In genomic region chr6:100078509-100078908, GRCh38 we compare ENCODE assay signal across 9 cellular contexts.
A peak's percentile ranks its signal among the peaks of the same experiment; 100 is the strongest.
DNase-seq lines count a peak whose midpoint lies in the region; ATAC-seq and TF ChIP-seq lines count a peak whose summit lies in the region.
"Had no signal": no experiment of that assay in that cellular context is flagged by ENCODE, and none has a peak within 500 bp of the region (broad histone marks: within the 10 kb centered on the region; RNA-seq: fewer than 3 reads in every experiment).

No MANE protein-coding gene starts in this region.

- no peak overlapping the region for H3K4me2 ChIP-seq in DOHH2 (ENCODE audit: low read length)

- POLR2A ChIA-PET in WTC11 (lab: Charles Lee), result no interaction called here

- H3K27me3 Mint-ChIP-seq in HFFc6 (ENCODE audit: insufficient read depth) (peaks cover 13% of the 10 kb centered on the region), WTC11 (ENCODE audit: low read depth) (no peaks in the 10 kb centered on the region; the same call in 1 of the 2 replicates)

- ATAC-seq in WTC11 (peak; percentile 100), HG03469 (IDR thresholded peaks at IDR 0.05; ENCODE audit: unreplicated experiment) (no peak), Right ventricle myocardium superior (ENCODE audit: poor library complexity) (no peak)

- H3K9me3 Mint-ChIP-seq in HFFc6 (no peaks in the 10 kb centered on the region), WTC11 (0 out of 2 replicates have a peak, but pooled peaks cover 3% of the 10 kb centered on the region)

- no peak overlapping the region for H3K4me3 ChIP-seq in DOHH2 (ENCODE audit: low read length)

- H3K36me3 Mint-ChIP-seq in HFFc6 (ENCODE audit: low read depth) (no peaks in the 10 kb centered on the region), WTC11 (no peaks in the 10 kb centered on the region)

- peak; percentile 64 for DNase-seq in HFFc6
- peak; percentile 46 for DNase-seq in WTC11 (ENCODE audit: low spot score)
- peak; percentile 8 to 10 for DNase-seq in lung microvascular endothelial cell (ENCODE audit: low read depth in 2 of 2)
- DNase-seq in Right ventricle myocardium superior, result no peak
- DNase-seq in activated T-cell treated with anti-CD3 and anti-CD28 coated beads, Interleukin-2, amount 50 U/mL, for 48 hours, result no peak
- DNase-seq in stimulated activated CD4-positive, alpha-beta T cell treated with anti-CD3 and anti-CD28 coated beads, Interleukin-12 subunit alpha, Interleukin-12 subunit beta, amount 100 ng/mL, for 4 hours, result no peak
- DNase-seq: hippocampal formation had no signal

- no peaks in the 10 kb centered on the region for H3K79me2 ChIP-seq in DOHH2 (ENCODE audit: control insufficient read depth, low read length)

- TF ChIP-seq CTCF in DOHH2 (IDR thresholded peaks at IDR 0.05; ENCODE audit: low read depth, low read length, poor library complexity, severe bottlenecking), result peak; percentile 36
- TF ChIP-seq CTCF in HFFc6 (IDR thresholded peaks at IDR 0.05), result peak; percentile 79
- no peak for TF ChIP-seq CTCF in WTC11 (IDR thresholded peaks at IDR 0.05)

- no peaks in the 10 kb centered on the region for H3K27me3 ChIP-seq in DOHH2 (ENCODE audit: control insufficient read depth, low read length)

- H3K4me3 Mint-ChIP-seq in HFFc6 (no peak overlapping the region), WTC11 (no peak overlapping the region)

- CTCF ChIA-PET in WTC11 (lab: Charles Lee), result interaction anchor here (0.5 to 2.3 kb wide), 19 partner anchors 9 to 1176 kb away, joined by 3 to 14 read pairs (median 3); no protein-coding TSS in a partner anchor

- no peaks in the 10 kb centered on the region for H3F3A ChIP-seq in DOHH2 (ENCODE audit: control insufficient read depth, insufficient read depth)

- H3K9me2 ChIP-seq in DOHH2 (replicated peaks; ENCODE audit: control insufficient read depth, low read length), result no peaks in the 10 kb centered on the region

- H4K20me1 ChIP-seq in DOHH2 (ENCODE audit: control insufficient read depth, insufficient read depth, low read depth, low read length), result no peaks in the 10 kb centered on the region

- intact Hi-C loops in Right ventricle myocardium superior (cut with DNase I), result no loop called here

- H3K9me3 ChIP-seq in DOHH2 (ENCODE audit: control insufficient read depth, insufficient read depth, low read length), result no peaks in the 10 kb centered on the region

- H3K27ac ChIP-seq in DOHH2 (ENCODE audit: low read depth, low read length), result no peak overlapping the region

- H3K27ac Mint-ChIP-seq in HFFc6 (no peak overlapping the region), WTC11 (no peak overlapping the region)

- no peaks in the 10 kb centered on the region for H3K36me3 ChIP-seq in DOHH2 (ENCODE audit: control insufficient read depth, low read length)

- H3K4me1 Mint-ChIP-seq in HFFc6 (ENCODE audit: low read depth) (0 out of 2 replicates have a peak, but pooled peaks cover 2% of the 10 kb centered on the region), WTC11 (no peaks in the 10 kb centered on the region)

- H3K4me1 ChIP-seq in DOHH2 (ENCODE audit: control insufficient read depth, low read length), result no peaks in the 10 kb centered on the region

TF ChIP-seq in WTC11, 78 proteins besides CTCF, POLR2A, EP300 and RAD21:
- TF ChIP-seq KAT7 (CRISPR knock-in tag; IDR thresholded peaks at IDR 0.05; ENCODE audit: borderline replicate concordance) (no peak), USF1 (CRISPR knock-in tag; IDR thresholded peaks at IDR 0.05) (no peak), ZNF416 (CRISPR knock-in tag; IDR thresholded peaks at IDR 0.05) (no peak), ETV6 (CRISPR knock-in tag; IDR thresholded peaks at IDR 0.05) (peak; percentile 35; the same call in 1 of the 2 replicates), ZNF219 (CRISPR knock-in tag; IDR thresholded peaks at IDR 0.05; ENCODE audit: borderline replicate concordance) (no peak)

Comparison
In these comparisons a context has a peak if more than half of its experiments do, and no peak if none do; other contexts are left out.
1. DNase-seq: peak in HFFc6 (single experiment), WTC11 (single experiment) and lung microvascular endothelial cell (2 of 2); none in Right ventricle myocardium superior (single experiment), activated T-cell treated with anti-CD3 and anti-CD28 coated beads, Interleukin-2, amount 50 U/mL, for 48 hours (0 of 2) and stimulated activated CD4-positive, alpha-beta T cell treated with anti-CD3 and anti-CD28 coated beads, Interleukin-12 subunit alpha, Interleukin-12 subunit beta, amount 100 ng/mL, for 4 hours (single experiment).